ENCODE assay signal across 12 cellular contexts in the genomic region with DNA sequence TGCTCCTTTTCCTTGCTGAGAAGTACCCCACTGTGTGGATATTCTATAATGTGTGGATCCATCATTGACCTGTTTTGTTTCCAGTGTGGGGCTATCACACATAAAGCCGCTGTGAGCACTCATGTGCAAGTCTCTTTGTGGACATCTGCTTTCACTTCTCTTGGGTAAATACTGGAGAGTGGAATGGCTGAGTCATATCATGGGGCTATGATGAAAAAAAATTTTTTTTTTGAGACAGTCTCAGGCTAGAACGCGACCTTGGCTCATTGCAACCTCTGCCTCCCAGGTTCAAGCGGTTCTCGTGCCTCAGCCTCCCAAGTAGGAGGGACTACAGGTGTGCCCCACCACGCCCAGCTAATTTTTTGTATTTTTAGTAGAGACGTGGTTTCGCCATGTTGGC.
DNase-seq lines count a peak whose midpoint lies in the region; ATAC-seq, FAIRE-seq and TF ChIP-seq lines count a peak whose summit lies in the region.
"Had no signal": no experiment of that assay in that cellular context is flagged by ENCODE, and none has a peak within 500 bp of the region (broad histone marks: within the 10 kb centered on the region; RNA-seq: fewer than 3 reads in every experiment).

No MANE protein-coding gene starts in this region.

- CTCF ChIA-PET in HEK293T (lab: Yijun Ruan, JAX): no interaction called here

- no peak for FAIRE-seq in HTR-8/SVneo (lab: Jason Lieb, UNC)

- peak; percentile 13 for TF ChIP-seq CTCF in choroid plexus epithelial cell (conservative IDR thresholded peaks at IDR 0.05; ENCODE audit: low read depth, low read length)

- ATAC-seq in stimulated activated naive CD8-positive, alpha-beta T cell treated with anti-CD3 and anti-CD28 coated beads, Interleukin-15, Interleukin-2, amounts not matched to agents 100 U/mL and 50 U/mL, for 24 hours: peak; percentile 41

- DNase-seq in NCI-H345 (lab: John Stamatoyannopoulos, UW) (peak; percentile 28), NCI-H345 treated with DMSO at 0.1 percent for 48 hours (lab: John Stamatoyannopoulos, UW; ENCODE audit: unreplicated experiment) (no peak), NOMO-1 (lab: John Stamatoyannopoulos, UW; ENCODE audit: unreplicated experiment in 2 of 2) (peak; percentile 64 to 84), choroid plexus epithelial cell (ENCODE audit: low read depth) (peak; percentile 92), cerebellar cortex (ENCODE audit: low spot score) (no peak), HTR-8/SVneo (ENCODE audit: insufficient read length, low spot score) (no peak), HEK293T (ENCODE audit: extremely low spot score) (no peak)
- no peak for DNase-seq in stimulated activated naive CD8-positive, alpha-beta T cell treated with anti-CD3 and anti-CD28 coated beads, Interleukin-15, Interleukin-2, amounts not matched to agents 100 U/mL and 50 U/mL, for 24 hours
- DNase-seq: BE2C, left cardiac atrium, NCI-H2081 treated with DMSO at 0.1 percent for 48 hours had no signal

- POLR2A ChIA-PET in HEK293T (lab: Yijun Ruan, JAX): no interaction called here

- peak overlapping the region; percentile 23 for H3K4me3 ChIP-seq in choroid plexus epithelial cell (ENCODE audit: low read depth, low read length)
- H3K4me3 ChIP-seq: skin epidermis had no signal

TF ChIP-seq in HEK293T, 16 proteins besides CTCF, POLR2A, EP300 and RAD21:
- TF ChIP-seq BHLHE40 (IDR thresholded peaks at IDR 0.05; ENCODE audit: borderline replicate concordance): no peak
- TF ChIP-seq FOXA1 (IDR thresholded peaks at IDR 0.05): no peak
- no peak for TF ChIP-seq FOXM1 (IDR thresholded peaks at IDR 0.05; ENCODE audit: borderline replicate concordance)
- no peak for TF ChIP-seq FOXK2 (IDR thresholded peaks at IDR 0.05)
- TF ChIP-seq, protein P1, sequence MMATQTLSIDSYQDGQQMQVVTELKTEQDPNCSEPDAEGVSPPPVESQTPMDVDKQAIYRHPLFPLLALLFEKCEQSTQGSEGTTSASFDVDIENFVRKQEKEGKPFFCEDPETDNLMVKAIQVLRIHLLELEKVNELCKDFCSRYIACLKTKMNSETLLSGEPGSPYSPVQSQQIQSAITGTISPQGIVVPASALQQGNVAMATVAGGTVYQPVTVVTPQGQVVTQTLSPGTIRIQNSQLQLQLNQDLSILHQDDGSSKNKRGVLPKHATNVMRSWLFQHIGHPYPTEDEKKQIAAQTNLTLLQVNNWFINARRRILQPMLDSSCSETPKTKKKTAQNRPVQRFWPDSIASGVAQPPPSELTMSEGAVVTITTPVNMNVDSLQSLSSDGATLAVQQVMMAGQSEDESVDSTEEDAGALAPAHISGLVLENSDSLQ (IDR thresholded peaks at IDR 0.05): no peak
- TF ChIP-seq CTBP1 (IDR thresholded peaks at IDR 0.05; ENCODE audit: borderline replicate concordance): no peak
- no peak for TF ChIP-seq LEF1 (IDR thresholded peaks at IDR 0.05; ENCODE audit: borderline replicate concordance)
- TF ChIP-seq ELF4 (IDR thresholded peaks at IDR 0.05): no peak
- TF ChIP-seq NFRKB (IDR thresholded peaks at IDR 0.05): no peak
- no peak for TF ChIP-seq SUZ12 (IDR thresholded peaks at IDR 0.05)
- TF ChIP-seq ZNF384 (IDR thresholded peaks at IDR 0.05): no peak
- no peak for TF ChIP-seq SP1 (IDR thresholded peaks at IDR 0.05)
- TF ChIP-seq L3MBTL2 (conservative IDR thresholded peaks at IDR 0.05): no peak
- no peak for TF ChIP-seq ARNT (IDR thresholded peaks at IDR 0.05)
- TF ChIP-seq HDGF (IDR thresholded peaks at IDR 0.05; ENCODE audit: borderline replicate concordance): no peak

Comparison
In these comparisons a context has a peak if more than half of its experiments do, and no peak if none do; other contexts are left out.
1. DNase-seq: peak in NCI-H345 (single experiment), NOMO-1 (2 of 2) and choroid plexus epithelial cell (single experiment); none in NCI-H345 treated with DMSO at 0.1 percent for 48 hours (single experiment), stimulated activated naive CD8-positive, alpha-beta T cell treated with anti-CD3 and anti-CD28 coated beads, Interleukin-15, Interleukin-2, amounts not matched to agents 100 U/mL and 50 U/mL, for 24 hours (single experiment), cerebellar cortex (single experiment), HTR-8/SVneo (single experiment) and HEK293T (single experiment).